ENCODE assay signal across 22 cellular contexts in the genomic region with DNA sequence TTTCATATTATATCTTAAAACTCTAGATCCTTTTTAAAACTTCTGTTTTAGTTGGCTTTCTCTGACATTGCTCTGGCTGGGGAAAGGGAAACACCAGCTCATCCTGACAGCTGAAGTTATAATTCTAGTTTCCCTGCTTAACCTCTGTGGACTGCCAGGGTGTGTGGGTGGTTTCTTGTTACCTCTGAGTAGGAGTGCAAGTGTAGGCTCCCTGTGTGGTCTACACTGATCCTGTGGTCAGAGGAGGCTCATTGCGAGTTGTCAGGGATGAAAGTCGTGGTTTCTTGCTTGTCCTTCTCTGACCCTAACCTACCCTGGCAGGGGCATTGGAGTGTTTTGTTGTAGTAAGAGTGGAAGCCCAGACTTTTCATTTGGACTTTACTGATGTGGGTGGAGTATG.
"Had no signal": no experiment of that assay in that cellular context is flagged by ENCODE, and none has a peak within 500 bp of the region (broad histone marks: within the 10 kb centered on the region; RNA-seq: fewer than 3 reads in every experiment).

No MANE protein-coding gene starts in this region.

- H3K27me3 Mint-ChIP-seq: IgD-negative memory B cell had no signal

- H3K4me1 Mint-ChIP-seq: IgD-negative memory B cell had no signal

- DNase-seq: MV-4-11, NCI-H1048, NCI-H1105, NCI-H1417 treated with DMSO at 0.1 percent for 48 hours, NCI-H146, NCI-H1694 treated with DMSO at 0.1 percent for 48 hours, NCI-H1930, NCI-H2081, NCI-H2107, NCI-H226, NCI-H446, NCI-H510A treated with DMSO at 0.1 percent for 48 hours, NCI-H526, NCI-H748 treated with DMSO at 0.1 percent for 48 hours, PC-3, SHP77 had no signal

- H3K27ac Mint-ChIP-seq: IgD-negative memory B cell had no signal

- H3K4me3 Mint-ChIP-seq: IgD-negative memory B cell had no signal

- H3K4me3 ChIP-seq: K562 had no signal

- ATAC-seq: K562, Panc1, PC-3, SK-N-SH treated with all-trans-retinoic acid at 6 μM for 48 hours had no signal

- H3K27ac ChIP-seq: HL-60, RWPE1 had no signal
